8 cellular contexts compared by ENCODE assay signal in the genomic region with DNA sequence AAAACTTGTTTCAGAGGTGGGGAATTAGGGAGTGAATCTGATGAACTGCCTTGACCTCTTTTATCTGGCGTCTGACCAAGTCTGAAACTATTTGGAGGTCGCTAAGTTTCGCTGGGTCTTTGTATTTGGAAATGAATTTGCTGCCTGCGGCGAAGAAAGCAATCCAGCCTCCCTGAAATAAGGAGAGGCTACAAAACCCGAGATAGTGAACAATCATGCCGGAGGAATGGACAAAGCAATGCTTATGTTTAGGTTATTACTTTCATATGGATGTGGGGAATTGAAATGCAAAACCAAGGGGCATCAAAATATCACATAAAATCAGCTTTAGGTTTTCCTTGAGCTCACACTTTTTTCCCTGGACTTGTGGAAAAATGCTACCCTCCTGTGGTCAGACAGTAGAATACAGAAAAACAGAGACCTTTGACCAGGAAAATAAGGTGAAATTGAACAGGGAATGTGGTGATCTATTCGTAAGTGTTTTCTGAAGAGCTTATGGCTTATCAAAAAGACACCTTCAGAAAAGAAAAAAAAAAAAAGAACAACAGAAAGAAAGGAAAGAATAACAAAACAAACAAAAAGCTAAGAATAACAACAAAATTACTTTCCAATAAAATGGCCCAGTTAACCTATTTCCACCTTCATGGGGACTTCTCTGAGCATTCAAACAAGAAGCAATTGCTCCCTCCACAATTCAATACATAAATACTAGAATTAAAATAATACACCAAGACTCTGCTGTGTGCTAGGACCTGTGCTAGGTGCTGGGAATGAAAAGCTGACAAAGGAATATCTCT.
DNase-seq lines count a peak whose midpoint lies in the region; ATAC-seq, FAIRE-seq and TF ChIP-seq lines count a peak whose summit lies in the region.

No MANE protein-coding gene starts in this region.

- peak; percentile 75 for DNase-seq in EH (ENCODE audit: low read depth)
- DNase-seq in M059J (ENCODE audit: low read depth): peak; percentile 58
- DNase-seq in SK-N-SH: peak; percentile 48
- peak; percentile 60 for DNase-seq in glomerular endothelial cell (ENCODE audit: extremely low read depth, low read depth, low spot score)
- peak; percentile 49 for DNase-seq in small intestine
- DNase-seq in T-helper 2 cell: no peak

- no peaks in the 10 kb centered on the region for H4K20me1 ChIP-seq in SK-N-SH (ENCODE audit: insufficient read depth)

- peaks cover 3% of the 10 kb centered on the region for H3F3A ChIP-seq in SK-N-SH (replicated peaks; ENCODE audit: insufficient read depth)

- FAIRE-seq in small intestine (lab: Jason Lieb, UNC): no peak

- TF ChIP-seq EP300 in SK-N-SH (IDR thresholded peaks at IDR 0.05; ENCODE audit: borderline replicate concordance in 1 of 2, low read depth in 1 of 2, low read length in 1 of 2): no peak

- no peak for ATAC-seq in GM21515 (IDR thresholded peaks at IDR 0.05; ENCODE audit: unreplicated experiment)
- ATAC-seq in HG03378 (IDR thresholded peaks at IDR 0.05; ENCODE audit: unreplicated experiment): no peak

- no peaks in the 10 kb centered on the region for H3K9me2 ChIP-seq in SK-N-SH

- peak; percentile 95 for TF ChIP-seq RAD21 in SK-N-SH (IDR thresholded peaks at IDR 0.05; ENCODE audit: low read length)

- H3K27me3 ChIP-seq in SK-N-SH (ENCODE audit: insufficient read depth): no peaks in the 10 kb centered on the region
- H3K27me3 ChIP-seq in small intestine (ENCODE audit: control insufficient read depth in 2 of 2, insufficient read depth in 2 of 2, low read length in 2 of 2): no peaks in the 10 kb centered on the region

- H3K4me1 ChIP-seq in SK-N-SH (ENCODE audit: control insufficient read depth in 1 of 2, insufficient read depth in 2 of 2, low read depth in 1 of 2, low read length in 1 of 2): peaks cover 0 to 4% of the 10 kb centered on the region in 2 experiments; a peak in 1 of 4 replicates
- H3K4me1 ChIP-seq in small intestine (ENCODE audit: control insufficient read depth in 2 of 2, insufficient read depth in 1 of 2, low read depth in 1 of 2, low read length in 1 of 2): no peaks in the 10 kb centered on the region

- H2AFZ ChIP-seq in SK-N-SH (ENCODE audit: low read depth): peak overlapping the region; percentile 88

- no peak overlapping the region for H3K4me2 ChIP-seq in SK-N-SH

- H3K36me3 ChIP-seq in SK-N-SH (replicated peaks in 1 of 2; ENCODE audit: control insufficient read depth in 1 of 2, insufficient read depth in 2 of 2, low read length in 1 of 2): no peaks in the 10 kb centered on the region
- H3K36me3 ChIP-seq in small intestine (ENCODE audit: control insufficient read depth in 2 of 2, insufficient read depth in 2 of 2, low read length in 2 of 2): no peaks in the 10 kb centered on the region

- POLR2A ChIA-PET in SK-N-SH (lab: Yijun Ruan, JAX): interaction anchor here (1.3 kb wide), 1 partner anchor 98 kb away, joined by 3 read pairs; no protein-coding TSS in a partner anchor

- WGBS in SK-N-SH (ENCODE audit: low lambda C conversion rate): 34% methylated on average over 8 of the region's 8 CpGs
- WGBS in small intestine, 3 donors: 34 to 40% (median 35%) methylated on average over 8 of the region's 8 CpGs

- no peak overlapping the region; a peak in 1 of 4 replicates for H3K27ac ChIP-seq in SK-N-SH (ENCODE audit: low read depth in 2 of 2, low read length in 1 of 2)
- H3K27ac ChIP-seq in small intestine (ENCODE audit: low read depth in 1 of 2, low read length in 1 of 2): no peak overlapping the region

- no peak overlapping the region for H3K9ac ChIP-seq in SK-N-SH

- H3K79me2 ChIP-seq in SK-N-SH (ENCODE audit: insufficient read depth): no peaks in the 10 kb centered on the region

- TF ChIP-seq CTCF in SK-N-SH (IDR thresholded peaks at IDR 0.05): peak; percentile 80

- H3K9me3 ChIP-seq in SK-N-SH: no peaks in the 10 kb centered on the region
- no peaks in the 10 kb centered on the region for H3K9me3 ChIP-seq in small intestine (ENCODE audit: control insufficient read depth, low read depth)

- H3K4me3 ChIP-seq in SK-N-SH (ENCODE audit: low read depth in 2 of 2, low read length in 1 of 2): no peak overlapping the region
- no peak overlapping the region for H3K4me3 ChIP-seq in small intestine (ENCODE audit: low read depth in 1 of 2, low read length in 2 of 2)

- CTCF ChIA-PET in SK-N-SH (lab: Yijun Ruan, JAX): interaction anchor here (0.5 to 8.7 kb wide), 67 partner anchors 8 to 1047 kb away, joined by 3 to 118 read pairs (median 4); a partner anchor contains a TSS

TF ChIP-seq in SK-N-SH, 30 proteins besides CTCF, POLR2A, EP300 and RAD21:
- TF ChIP-seq SMC3 (IDR thresholded peaks at IDR 0.05; ENCODE audit: low read depth, low read length): peak; percentile 85
- TF ChIP-seq, protein P1, sequence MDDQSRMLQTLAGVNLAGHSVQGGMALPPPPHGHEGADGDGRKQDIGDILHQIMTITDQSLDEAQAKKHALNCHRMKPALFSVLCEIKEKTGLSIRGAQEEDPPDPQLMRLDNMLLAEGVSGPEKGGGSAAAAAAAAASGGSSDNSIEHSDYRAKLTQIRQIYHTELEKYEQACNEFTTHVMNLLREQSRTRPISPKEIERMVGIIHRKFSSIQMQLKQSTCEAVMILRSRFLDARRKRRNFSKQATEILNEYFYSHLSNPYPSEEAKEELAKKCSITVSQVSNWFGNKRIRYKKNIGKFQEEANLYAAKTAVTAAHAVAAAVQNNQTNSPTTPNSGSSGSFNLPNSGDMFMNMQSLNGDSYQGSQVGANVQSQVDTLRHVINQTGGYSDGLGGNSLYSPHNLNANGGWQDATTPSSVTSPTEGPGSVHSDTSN (IDR thresholded peaks at IDR 0.05): no peak

Comparison
In these comparisons a context has a peak if more than half of its experiments do, and no peak if none do; other contexts are left out.
1. DNase-seq: peak in EH (single experiment), M059J (single experiment), SK-N-SH (single experiment), glomerular endothelial cell (single experiment) and small intestine (single experiment); none in T-helper 2 cell (0 of 5).